1 cellular context compared by ENCODE assay signal in the genomic region with DNA sequence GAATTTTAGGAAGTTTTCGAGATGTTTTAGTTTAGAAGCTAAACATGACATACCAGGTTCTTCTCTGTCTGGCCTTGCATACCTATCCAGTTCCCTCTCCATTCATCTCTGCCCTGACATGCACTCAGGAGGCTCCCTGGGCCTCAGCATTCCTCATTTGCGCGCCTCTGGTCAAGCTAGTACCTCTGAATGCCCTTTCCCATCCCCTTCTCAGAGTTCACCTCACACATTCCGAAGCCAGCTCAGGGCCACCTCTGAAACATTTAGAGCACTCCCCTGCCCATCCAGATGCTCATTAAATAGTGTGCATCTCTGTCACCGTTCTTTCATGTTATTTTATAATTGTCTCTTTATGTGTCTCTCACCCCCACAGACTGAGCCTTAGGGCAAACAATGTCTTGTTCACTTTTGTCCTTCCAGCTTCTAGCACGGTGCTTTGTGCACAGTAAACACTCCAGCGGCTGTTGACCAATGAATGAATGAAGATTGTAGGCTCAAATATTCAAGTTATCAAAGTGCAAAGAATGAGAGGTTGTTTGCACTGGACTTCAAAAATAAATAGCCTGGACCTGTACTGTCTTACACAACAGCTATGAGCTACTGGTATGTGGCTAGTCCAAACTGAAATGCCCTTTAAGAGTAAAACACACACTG.
TF ChIP-seq lines count a peak whose summit lies in the region.

No MANE protein-coding gene starts in this region.

TF ChIP-seq in GM12878, 131 proteins besides CTCF, POLR2A, EP300 and RAD21:
- TF ChIP-seq, protein P1, sequence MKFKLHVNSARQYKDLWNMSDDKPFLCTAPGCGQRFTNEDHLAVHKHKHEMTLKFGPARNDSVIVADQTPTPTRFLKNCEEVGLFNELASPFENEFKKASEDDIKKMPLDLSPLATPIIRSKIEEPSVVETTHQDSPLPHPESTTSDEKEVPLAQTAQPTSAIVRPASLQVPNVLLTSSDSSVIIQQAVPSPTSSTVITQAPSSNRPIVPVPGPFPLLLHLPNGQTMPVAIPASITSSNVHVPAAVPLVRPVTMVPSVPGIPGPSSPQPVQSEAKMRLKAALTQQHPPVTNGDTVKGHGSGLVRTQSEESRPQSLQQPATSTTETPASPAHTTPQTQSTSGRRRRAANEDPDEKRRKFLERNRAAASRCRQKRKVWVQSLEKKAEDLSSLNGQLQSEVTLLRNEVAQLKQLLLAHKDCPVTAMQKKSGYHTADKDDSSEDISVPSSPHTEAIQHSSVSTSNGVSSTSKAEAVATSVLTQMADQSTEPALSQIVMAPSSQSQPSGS (IDR thresholded peaks at IDR 0.05; ENCODE audit: low read length): no peak
- TF ChIP-seq CHD4 (IDR thresholded peaks at IDR 0.05) (no peak), CHD1 (IDR thresholded peaks at IDR 0.05; ENCODE audit: low read depth, low read length) (no peak), ZZZ3 (IDR thresholded peaks at IDR 0.05; ENCODE audit: control insufficient read depth, insufficient read length, low read depth) (no peak), BHLHE40 (IDR thresholded peaks at IDR 0.05; ENCODE audit: borderline replicate concordance in 1 of 2, low read depth in 2 of 2, low read length in 1 of 2) (no peak), NR2C1 (IDR thresholded peaks at IDR 0.05) (no peak)
- TF ChIP-seq, protein P2, sequence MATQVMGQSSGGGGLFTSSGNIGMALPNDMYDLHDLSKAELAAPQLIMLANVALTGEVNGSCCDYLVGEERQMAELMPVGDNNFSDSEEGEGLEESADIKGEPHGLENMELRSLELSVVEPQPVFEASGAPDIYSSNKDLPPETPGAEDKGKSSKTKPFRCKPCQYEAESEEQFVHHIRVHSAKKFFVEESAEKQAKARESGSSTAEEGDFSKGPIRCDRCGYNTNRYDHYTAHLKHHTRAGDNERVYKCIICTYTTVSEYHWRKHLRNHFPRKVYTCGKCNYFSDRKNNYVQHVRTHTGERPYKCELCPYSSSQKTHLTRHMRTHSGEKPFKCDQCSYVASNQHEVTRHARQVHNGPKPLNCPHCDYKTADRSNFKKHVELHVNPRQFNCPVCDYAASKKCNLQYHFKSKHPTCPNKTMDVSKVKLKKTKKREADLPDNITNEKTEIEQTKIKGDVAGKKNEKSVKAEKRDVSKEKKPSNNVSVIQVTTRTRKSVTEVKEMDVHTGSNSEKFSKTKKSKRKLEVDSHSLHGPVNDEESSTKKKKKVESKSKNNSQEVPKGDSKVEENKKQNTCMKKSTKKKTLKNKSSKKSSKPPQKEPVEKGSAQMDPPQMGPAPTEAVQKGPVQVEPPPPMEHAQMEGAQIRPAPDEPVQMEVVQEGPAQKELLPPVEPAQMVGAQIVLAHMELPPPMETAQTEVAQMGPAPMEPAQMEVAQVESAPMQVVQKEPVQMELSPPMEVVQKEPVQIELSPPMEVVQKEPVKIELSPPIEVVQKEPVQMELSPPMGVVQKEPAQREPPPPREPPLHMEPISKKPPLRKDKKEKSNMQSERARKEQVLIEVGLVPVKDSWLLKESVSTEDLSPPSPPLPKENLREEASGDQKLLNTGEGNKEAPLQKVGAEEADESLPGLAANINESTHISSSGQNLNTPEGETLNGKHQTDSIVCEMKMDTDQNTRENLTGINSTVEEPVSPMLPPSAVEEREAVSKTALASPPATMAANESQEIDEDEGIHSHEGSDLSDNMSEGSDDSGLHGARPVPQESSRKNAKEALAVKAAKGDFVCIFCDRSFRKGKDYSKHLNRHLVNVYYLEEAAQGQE (IDR thresholded peaks at IDR 0.05; ENCODE audit: low read depth, low read length): no peak
- TF ChIP-seq, protein P3, sequence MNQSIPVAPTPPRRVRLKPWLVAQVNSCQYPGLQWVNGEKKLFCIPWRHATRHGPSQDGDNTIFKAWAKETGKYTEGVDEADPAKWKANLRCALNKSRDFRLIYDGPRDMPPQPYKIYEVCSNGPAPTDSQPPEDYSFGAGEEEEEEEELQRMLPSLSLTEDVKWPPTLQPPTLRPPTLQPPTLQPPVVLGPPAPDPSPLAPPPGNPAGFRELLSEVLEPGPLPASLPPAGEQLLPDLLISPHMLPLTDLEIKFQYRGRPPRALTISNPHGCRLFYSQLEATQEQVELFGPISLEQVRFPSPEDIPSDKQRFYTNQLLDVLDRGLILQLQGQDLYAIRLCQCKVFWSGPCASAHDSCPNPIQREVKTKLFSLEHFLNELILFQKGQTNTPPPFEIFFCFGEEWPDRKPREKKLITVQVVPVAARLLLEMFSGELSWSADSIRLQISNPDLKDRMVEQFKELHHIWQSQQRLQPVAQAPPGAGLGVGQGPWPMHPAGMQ (IDR thresholded peaks at IDR 0.05; ENCODE audit: borderline replicate concordance): no peak
TF ChIP-seq in GM12878: peak in this region for 0.
